Comparison of ENCODE assay signal across 22 cellular contexts in genomic region chr10:7417807-7418206, GRCh38. TPM values are rescaled to one million over a fixed set of nuclear protein-coding genes. Genes with fewer than 3 reads are reported as not detected.
DNase-seq lines count a peak whose midpoint lies in the region; TF ChIP-seq lines count a peak whose summit lies in the region.
"Had no signal": no experiment of that assay in that cellular context is flagged by ENCODE, and none has a peak within 500 bp of the region (broad histone marks: within the 10 kb centered on the region; RNA-seq: fewer than 3 reads in every experiment).

No MANE protein-coding gene starts in this region.

- no peaks in the 10 kb centered on the region for H3K9me3 Mint-ChIP-seq in activated T-helper 2 cell treated with anti-CD3 and anti-CD28 coated beads, Interferon-gamma antibody, Interleukin-2, Interleukin-4, amounts not matched to agents 10 μg/mL and 5 μg/mL and 100 μg/mL, durations not matched to agents 14 hours and 24 hours and 36 hours
- H3K9me3 Mint-ChIP-seq: activated naive CD4-positive, alpha-beta T cell treated with anti-CD3 and anti-CD28 coated beads, Interleukin-2, amount 10 ng/mL, durations not matched to agents 7 days and 5 days; central memory CD8-positive, alpha-beta T cell had no signal

- H3K27me3 ChIP-seq in ascending aorta, result no peaks in the 10 kb centered on the region
- H3K27me3 ChIP-seq: right atrium auricular region had no signal

- H3K4me3 Mint-ChIP-seq in activated T-helper 2 cell treated with anti-CD3 and anti-CD28 coated beads, Interferon-gamma antibody, Interleukin-2, Interleukin-4, amounts not matched to agents 10 μg/mL and 5 μg/mL and 100 μg/mL, durations not matched to agents 14 hours and 24 hours and 36 hours (ENCODE audit: low read depth), result peak overlapping the region; percentile 2
- H3K4me3 Mint-ChIP-seq: activated naive CD4-positive, alpha-beta T cell treated with anti-CD3 and anti-CD28 coated beads, Interleukin-2, amount 10 ng/mL, durations not matched to agents 7 days and 5 days; central memory CD8-positive, alpha-beta T cell had no signal

- H3K27me3 Mint-ChIP-seq in activated T-helper 2 cell treated with anti-CD3 and anti-CD28 coated beads, Interferon-gamma antibody, Interleukin-2, Interleukin-4, amounts not matched to agents 10 μg/mL and 5 μg/mL and 100 μg/mL, durations not matched to agents 14 hours and 24 hours and 36 hours (ENCODE audit: low read depth), result peaks cover 41% of the 10 kb centered on the region
- H3K27me3 Mint-ChIP-seq: central memory CD8-positive, alpha-beta T cell had no signal

- H3K4me1 ChIP-seq in ascending aorta, result no peaks in the 10 kb centered on the region
- H3K4me1 ChIP-seq: parathyroid adenoma had no signal

- peak overlapping the region; percentile 33 for H3K27ac Mint-ChIP-seq in activated T-helper 2 cell treated with anti-CD3 and anti-CD28 coated beads, Interferon-gamma antibody, Interleukin-2, Interleukin-4, amounts not matched to agents 10 μg/mL and 5 μg/mL and 100 μg/mL, durations not matched to agents 14 hours and 24 hours and 36 hours
- H3K27ac Mint-ChIP-seq: activated naive CD4-positive, alpha-beta T cell treated with anti-CD3 and anti-CD28 coated beads, Interleukin-2, amount 10 ng/mL, durations not matched to agents 7 days and 5 days had no signal

- TF ChIP-seq CTCF in ascending aorta (IDR thresholded peaks at IDR 0.05), result no peak
- TF ChIP-seq CTCF in GM13976 (IDR thresholded peaks at IDR 0.05; ENCODE audit: borderline replicate concordance, control extremely low read depth, extremely low read depth, insufficient read depth, missing control alignments), result no peak

- peak; percentile 1 for DNase-seq in NOMO-1 treated with DMSO at 0.1 percent for 48 hours (lab: John Stamatoyannopoulos, UW; ENCODE audit: unreplicated experiment)
- DNase-seq in NOMO-1 treated with dmso at 0.1 percent for 144 hours (lab: John Stamatoyannopoulos, UW; ENCODE audit: unreplicated experiment), result no peak
- peak; percentile 9 for DNase-seq in stimulated activated CD4-positive, alpha-beta T cell treated with anti-CD3 and anti-CD28 coated beads, Interleukin-4, amount 100 ng/mL, for 24 hours
- DNase-seq in stimulated activated CD4-positive, alpha-beta T cell treated with anti-CD3 and anti-CD28 coated beads, Interleukin-4, amount 100 ng/mL, for 1 hour, result no peak
- no peak for DNase-seq in activated T-helper 2 cell treated with anti-CD3 and anti-CD28 coated beads, Interferon-gamma antibody, Interleukin-2, Interleukin-4, amounts not matched to agents 10 μg/mL and 5 μg/mL and 100 μg/mL, durations not matched to agents 14 hours and 24 hours and 36 hours (ENCODE audit: low spot score)
- no peak for DNase-seq in ascending aorta (ENCODE audit: low spot score in 2 of 2)
- DNase-seq in NCI-H2081 (lab: John Stamatoyannopoulos, UW), result no peak
- no peak for DNase-seq in GM13976 (ENCODE audit: low spot score)
- DNase-seq: 8988T; activated CD4-positive, alpha-beta T cell treated with anti-CD3 and anti-CD28 coated beads for 48 hours; activated naive CD4-positive, alpha-beta T cell treated with anti-CD3 and anti-CD28 coated beads, Interleukin-2, amount 10 ng/mL, durations not matched to agents 7 days and 5 days; DMS153; mucosa of descending colon; NCI-H2081 treated with DMSO at 0.1 percent for 48 hours; SHP77 treated with DMSO at 0.1 percent for 48 hours; stimulated activated CD4-positive, alpha-beta T cell treated with anti-CD3 and anti-CD28 coated beads, Interleukin-12 subunit alpha, Interleukin-12 subunit beta, amount 100 ng/mL, for 4 hours had no signal

- no peaks in the 10 kb centered on the region for H3K36me3 Mint-ChIP-seq in activated T-helper 2 cell treated with anti-CD3 and anti-CD28 coated beads, Interferon-gamma antibody, Interleukin-2, Interleukin-4, amounts not matched to agents 10 μg/mL and 5 μg/mL and 100 μg/mL, durations not matched to agents 14 hours and 24 hours and 36 hours (ENCODE audit: low read depth)
- H3K36me3 Mint-ChIP-seq: activated naive CD4-positive, alpha-beta T cell treated with anti-CD3 and anti-CD28 coated beads, Interleukin-2, amount 10 ng/mL, durations not matched to agents 7 days and 5 days had no signal

- in situ Hi-C loops in GM13976 (cut with MboI; ENCODE audit: low sequenced_read_pairs, unreplicated experiment), result loop anchor here (10.0 to 25.0 kb wide), 3 partner anchors 306 to 756 kb away; no protein-coding TSS in a partner anchor

- peaks cover 24% of the 10 kb centered on the region for H3K4me1 Mint-ChIP-seq in activated T-helper 2 cell treated with anti-CD3 and anti-CD28 coated beads, Interferon-gamma antibody, Interleukin-2, Interleukin-4, amounts not matched to agents 10 μg/mL and 5 μg/mL and 100 μg/mL, durations not matched to agents 14 hours and 24 hours and 36 hours (ENCODE audit: low read depth)
- H3K4me1 Mint-ChIP-seq: central memory CD8-positive, alpha-beta T cell had no signal

- H3K36me3 ChIP-seq in ascending aorta, result no peaks in the 10 kb centered on the region
- H3K36me3 ChIP-seq: right atrium auricular region had no signal

- no peak overlapping the region for H3K27ac ChIP-seq in ascending aorta
- H3K27ac ChIP-seq: GM23248, parathyroid adenoma, right atrium auricular region had no signal

- H3K9me3 ChIP-seq in ascending aorta, result no peaks in the 10 kb centered on the region
- H3K9me3 ChIP-seq: mucosa of descending colon, right atrium auricular region had no signal

- H3K4me3 ChIP-seq in ascending aorta, result no peak overlapping the region
- H3K4me3 ChIP-seq: GM23248, lung, mucosa of descending colon, right atrium auricular region had no signal

- intact Hi-C loops in activated T-helper 2 cell treated with anti-CD3 and anti-CD28 coated beads, Interferon-gamma antibody, Interleukin-2, Interleukin-4, amounts not matched to agents 10 μg/mL and 5 μg/mL and 100 μg/mL, durations not matched to agents 14 hours and 24 hours and 36 hours (cut with micrococcal nuclease), result loop anchor here (1.0 to 10.0 kb wide), 5 partner anchors 64 to 1001 kb away; no protein-coding TSS in a partner anchor
- intact Hi-C loops in ascending aorta (cut with DNase I), result no loop called here

RNA-seq across cellular contexts. Expression of gene SFMBT2, which starts 7.0 kb away (rescaled TPM):
- total RNA-seq in activated T-helper 2 cell treated with anti-CD3 and anti-CD28 coated beads, Interferon-gamma antibody, Interleukin-2, Interleukin-4, amounts not matched to agents 10 μg/mL and 5 μg/mL and 100 μg/mL, durations not matched to agents 14 hours and 24 hours and 36 hours, result 27.6 and 27.7 TPM in 2 replicates
- total RNA-seq in ascending aorta, result 2.2 TPM
- total RNA-seq: G401 had no signal

Comparison
In these comparisons a context has a peak if more than half of its experiments do, and no peak if none do; other contexts are left out.
1. DNase-seq: peak in NOMO-1 treated with DMSO at 0.1 percent for 48 hours (single experiment) and stimulated activated CD4-positive, alpha-beta T cell treated with anti-CD3 and anti-CD28 coated beads, Interleukin-4, amount 100 ng/mL, for 24 hours (single experiment); none in NOMO-1 treated with dmso at 0.1 percent for 144 hours (single experiment), stimulated activated CD4-positive, alpha-beta T cell treated with anti-CD3 and anti-CD28 coated beads, Interleukin-4, amount 100 ng/mL, for 1 hour (single experiment), activated T-helper 2 cell treated with anti-CD3 and anti-CD28 coated beads, Interferon-gamma antibody, Interleukin-2, Interleukin-4, amounts not matched to agents 10 μg/mL and 5 μg/mL and 100 μg/mL, durations not matched to agents 14 hours and 24 hours and 36 hours (single experiment), ascending aorta (0 of 2), NCI-H2081 (0 of 2) and GM13976 (single experiment).